In genomic region chr5:52948418-52949076, GRCh38 we compare ENCODE assay signal across 7 cellular contexts. TPM values are rescaled to one million over a fixed set of nuclear protein-coding genes. Genes with fewer than 3 reads are reported as not detected.
DNase-seq lines count a peak whose midpoint lies in the region; ATAC-seq and TF ChIP-seq lines count a peak whose summit lies in the region.

No MANE protein-coding gene starts in this region.

- H3K4me3 ChIP-seq in HCT116 (replicated peaks in 1 of 2; ENCODE audit: low read depth in 1 of 2, low read length in 2 of 2): no peak overlapping the region
- peak overlapping the region in 1 of 2 experiments; percentile 6; a peak in 1 of 4 replicates for H3K4me3 ChIP-seq in SK-N-SH (ENCODE audit: low read depth in 2 of 2, low read length in 1 of 2)
- H3K4me3 ChIP-seq in heart right ventricle: no peak overlapping the region

- H3K27me3 ChIP-seq in HCT116 (ENCODE audit: insufficient read depth, low read length): no peaks in the 10 kb centered on the region
- H3K27me3 ChIP-seq in SK-N-SH (ENCODE audit: insufficient read depth): no peaks in the 10 kb centered on the region
- H3K27me3 ChIP-seq in heart right ventricle: no peaks in the 10 kb centered on the region

- peak; percentile 71 for DNase-seq in HCT116 (ENCODE audit: low read depth, low spot score)
- DNase-seq in M059J (ENCODE audit: low read depth): peak; percentile 87
- DNase-seq in SK-N-SH: peak; percentile 58
- peak; percentile 43 for DNase-seq in activated naive CD8-positive, alpha-beta T cell treated with anti-CD3 and anti-CD28 coated beads for 36 hours
- peak in 1 of 2 donors; percentile 64 for DNase-seq in heart right ventricle
- DNase-seq in retina: peak; percentile 50

- H3K36me3 ChIP-seq in HCT116 (ENCODE audit: control insufficient read depth in 1 of 2, insufficient read depth in 2 of 2, low read length in 2 of 2) (no peaks in the 10 kb centered on the region), SK-N-SH (replicated peaks in 1 of 2; ENCODE audit: control insufficient read depth in 1 of 2, insufficient read depth in 2 of 2, low read length in 1 of 2) (peaks cover 8 to 16% of the 10 kb centered on the region in 2 experiments), heart right ventricle (peaks cover 0 to 83% (median 5%) of the 10 kb centered on the region in 9 donors)

- RAD21 ChIA-PET in HCT116 (lab: Charles Lee; ENCODE audit: low non-redundant PET in 1 of 2, low total read pairs in 2 of 2, uncharacterized antibody in 2 of 2, unreplicated experiment in 2 of 2): interaction anchor here (0.6 to 1.5 kb wide), 14 partner anchors 13 to 167 kb away, joined by 3 to 7 read pairs (median 4); partner anchors contain the start of genes ITGA2 (in 2 of the 2) and MOCS2 (in 2 of the 2)

- peaks cover 24% of the 10 kb centered on the region for H3F3A ChIP-seq in SK-N-SH (replicated peaks; ENCODE audit: insufficient read depth)

- H3K9me2 ChIP-seq in HCT116 (ENCODE audit: insufficient read depth) (no peaks in the 10 kb centered on the region), SK-N-SH (no peaks in the 10 kb centered on the region)

- H3K27ac ChIP-seq in HCT116 (ENCODE audit: low read depth, low read length): no peak overlapping the region
- H3K27ac ChIP-seq in SK-N-SH (ENCODE audit: low read depth in 2 of 2, low read length in 1 of 2): peak overlapping the region; percentile 73 to 81
- peak overlapping the region in 3 of 10 donors; percentile 1 to 28 (median 17) for H3K27ac ChIP-seq in heart right ventricle

- H3K79me2 ChIP-seq in HCT116 (ENCODE audit: insufficient read depth, low read length): no peaks in the 10 kb centered on the region
- H3K79me2 ChIP-seq in SK-N-SH (ENCODE audit: insufficient read depth): no peaks in the 10 kb centered on the region

- H3K9me3 ChIP-seq in HCT116 (ENCODE audit: control insufficient read depth in 1 of 2, insufficient read depth in 1 of 2, low read depth in 1 of 2, low read length in 2 of 2) (no peaks in the 10 kb centered on the region), SK-N-SH (no peaks in the 10 kb centered on the region), heart right ventricle (no peaks in the 10 kb centered on the region)

- peaks cover 13% of the 10 kb centered on the region for H3K4me1 Mint-ChIP-seq in activated naive CD8-positive, alpha-beta T cell treated with anti-CD3 and anti-CD28 coated beads for 36 hours

- H3K4me1 ChIP-seq in HCT116 (ENCODE audit: control insufficient read depth in 1 of 2, insufficient read depth in 2 of 2, low read length in 2 of 2) (peaks cover 0 to 6% of the 10 kb centered on the region in 2 experiments; a peak in 1 of 4 replicates), SK-N-SH (ENCODE audit: control insufficient read depth in 1 of 2, insufficient read depth in 2 of 2, low read depth in 1 of 2, low read length in 1 of 2) (peaks cover 26 to 27% of the 10 kb centered on the region in 2 experiments), heart right ventricle (peaks cover 0 to 22% (median 5%) of the 10 kb centered on the region in 9 donors)

- H3K4me3 Mint-ChIP-seq in activated naive CD8-positive, alpha-beta T cell treated with anti-CD3 and anti-CD28 coated beads for 36 hours: no peak overlapping the region

- no peak for TF ChIP-seq POLR2A in HCT116 (IDR thresholded peaks at IDR 0.05; ENCODE audit: borderline replicate concordance, extremely low read depth, insufficient read depth, insufficient read length)

- H4K20me1 ChIP-seq in HCT116 (ENCODE audit: insufficient read depth): no peaks in the 10 kb centered on the region
- no peaks in the 10 kb centered on the region for H4K20me1 ChIP-seq in SK-N-SH (ENCODE audit: insufficient read depth)

- ATAC-seq in HCT116 (peak; percentile 99), heart right ventricle (peak; percentile 78 to 96 (median 88))

- H3K27ac Mint-ChIP-seq in activated naive CD8-positive, alpha-beta T cell treated with anti-CD3 and anti-CD28 coated beads for 36 hours: peak overlapping the region; percentile 30

- TF ChIP-seq CTCF in GM12874 (IDR thresholded peaks at IDR 0.05; ENCODE audit: insufficient read depth, low read depth, low read length): peak; percentile 63
- TF ChIP-seq CTCF in HCT116 (IDR thresholded peaks at IDR 0.05 in 2 of 3, conservative IDR thresholded peaks at IDR 0.05 in 1 of 3; ENCODE audit: borderline replicate concordance in 1 of 3, insufficient read depth in 1 of 3, low read depth in 2 of 3, low read length in 2 of 3): peak; percentile 77 to 92 (median 90)
- peak; percentile 88 for TF ChIP-seq CTCF in SK-N-SH (IDR thresholded peaks at IDR 0.05)
- peak in 8 of 9 donors; percentile 37 to 80 (median 76) for TF ChIP-seq CTCF in heart right ventricle (IDR thresholded peaks at IDR 0.05)

- no peaks in the 10 kb centered on the region for H3K36me3 Mint-ChIP-seq in activated naive CD8-positive, alpha-beta T cell treated with anti-CD3 and anti-CD28 coated beads for 36 hours

- H2AFZ ChIP-seq in HCT116 (ENCODE audit: low read depth, low read length, poor library complexity, severe bottlenecking) (peak overlapping the region; percentile 73), SK-N-SH (ENCODE audit: low read depth) (peak overlapping the region; percentile 83; the same call in 1 of the 2 replicates)

- H3K4me2 ChIP-seq in HCT116 (ENCODE audit: low read length): no peak overlapping the region
- peak overlapping the region; percentile 81; the same call in 1 of the 2 replicates for H3K4me2 ChIP-seq in SK-N-SH

- POLR2A ChIA-PET in HCT116 (lab: Charles Lee): interaction anchor here (0.7 to 2.0 kb wide), 4 partner anchors 11 to 161 kb away, joined by 3 to 6 read pairs (median 4); partner anchors contain the start of gene MOCS2
- POLR2A ChIA-PET in SK-N-SH (lab: Yijun Ruan, JAX): no interaction called here

- TF ChIP-seq RAD21 in HCT116 (IDR thresholded peaks at IDR 0.05; ENCODE audit: low read depth): peak; percentile 94
- TF ChIP-seq RAD21 in SK-N-SH (IDR thresholded peaks at IDR 0.05; ENCODE audit: low read length): peak; percentile 96

- CTCF ChIA-PET in HCT116 (lab: Charles Lee): interaction anchor here (0.5 to 4.2 kb wide), 27 partner anchors 8 to 1286 kb away, joined by 3 to 83 read pairs (median 5); partner anchors contain the start of genes ITGA2 and MOCS2
- CTCF ChIA-PET in SK-N-SH (lab: Yijun Ruan, JAX): interaction anchor here (0.6 to 5.8 kb wide), 36 partner anchors 8 to 1990 kb away, joined by 3 to 79 read pairs (median 4); partner anchors contain the start of genes ITGA1, MOCS2 and PELO

- WGBS in SK-N-SH (ENCODE audit: low lambda C conversion rate): 65% methylated on average over 1 of the region's 1 CpG
- WGBS in heart right ventricle, 2 donors: 32 to 42% methylated on average over 1 of the region's 1 CpG

- no peaks in the 10 kb centered on the region for H3K9me3 Mint-ChIP-seq in activated naive CD8-positive, alpha-beta T cell treated with anti-CD3 and anti-CD28 coated beads for 36 hours

- no peaks in the 10 kb centered on the region for H3K27me3 Mint-ChIP-seq in activated naive CD8-positive, alpha-beta T cell treated with anti-CD3 and anti-CD28 coated beads for 36 hours

- no peak overlapping the region for H3K9ac ChIP-seq in HCT116 (ENCODE audit: low read length)
- peak overlapping the region; percentile 12; the same call in 1 of the 2 replicates for H3K9ac ChIP-seq in SK-N-SH

- TF ChIP-seq EP300 in SK-N-SH (IDR thresholded peaks at IDR 0.05; ENCODE audit: borderline replicate concordance in 1 of 2, low read depth in 1 of 2, low read length in 1 of 2): peak in 1 of 2 experiments; percentile 46; a peak in 1 of 4 replicates

- intact Hi-C loops in HCT116 (cut with micrococcal nuclease) (loop anchor here (1.0 to 5.0 kb wide), 3 partner anchors 89 to 1269 kb away; no protein-coding TSS in a partner anchor), heart right ventricle (cut with DNase I) (loop anchor here in 6 of 10 donors (1.0 to 5.0 kb wide), 4 partner anchors 39 to 149 kb away; partner anchors contain the start of gene ITGA2 (in 1 of the 6))

- no TSS peak for BruUV-seq in HCT116 (replicated peaks; lab: Mats Ljungman, UMichigan)

TF ChIP-seq in HCT116, 20 proteins besides CTCF, POLR2A, EP300 and RAD21 (continues in another document):
- TF ChIP-seq ELF1 (IDR thresholded peaks at IDR 0.05; ENCODE audit: borderline replicate concordance, low read depth): 0 out of 2 replicates have a peak, but pooled peaks have one; percentile 18

TF ChIP-seq in SK-N-SH, 30 proteins besides CTCF, POLR2A, EP300 and RAD21:
- TF ChIP-seq JUND (IDR thresholded peaks at IDR 0.05) (peak; percentile 80), POLR2AphosphoS5 (IDR thresholded peaks at IDR 0.05; ENCODE audit: low read depth, low read length) (peak; percentile 30; the same call in 1 of the 2 replicates), SMC3 (IDR thresholded peaks at IDR 0.05; ENCODE audit: low read depth, low read length) (peak; percentile 78), FOSL2 (IDR thresholded peaks at IDR 0.05; ENCODE audit: borderline replicate concordance, low read depth) (peak; percentile 68; the same call in 1 of the 2 replicates), MEF2A (IDR thresholded peaks at IDR 0.05; ENCODE audit: borderline replicate concordance, low read depth) (no peak), RFX5 (IDR thresholded peaks at IDR 0.05; ENCODE audit: low read length) (0 out of 2 replicates have a peak, but pooled peaks have one; percentile 32), MXI1 (IDR thresholded peaks at IDR 0.05; ENCODE audit: low read depth, low read length) (no peak), TCF12 (IDR thresholded peaks at IDR 0.05) (peak; percentile 91), SIN3A (IDR thresholded peaks at IDR 0.05; ENCODE audit: borderline replicate concordance, low read depth, low read length) (peak; percentile 63; the same call in 1 of the 2 replicates), PBX3 (IDR thresholded peaks at IDR 0.05) (peak; percentile 37; the same call in 1 of the 2 replicates)

RNA-seq across cellular contexts. Expression of gene ITGA2, which starts 40.6 kb away (rescaled TPM):
- 36.6 TPM for total RNA-seq in HCT116 (2021; ENCODE audit: unreplicated experiment)
- polyA plus RNA-seq in HCT116 (2012): 7.4 and 10.8 TPM in 2 replicates
- 24.6 and 30.1 TPM in 2 replicates for total RNA-seq in M059J (2014; rRNA removed; shearing (Covaris generic))
- 38.2 and 52.1 TPM in 2 replicates for polyA plus RNA-seq in SK-N-SH (2012; rRNA removed)
- polyA plus RNA-seq in SK-N-SH (2012; cell fraction: cytosol; rRNA removed): 47.1 and 52.1 TPM in 2 replicates
- polyA plus RNA-seq in SK-N-SH (2012; cell fraction: nucleus; rRNA removed): 24.2 and 48.6 TPM in 2 replicates
- total RNA-seq in activated naive CD8-positive, alpha-beta T cell treated with anti-CD3 and anti-CD28 coated beads for 36 hours: 1 to 10 TPM; 1.7 to 2.0 TPM
- total RNA-seq in heart right ventricle: 1 to 10 TPM in 4 of 10 donors, under 1 TPM in 6; 0.30 to 9.4 (median 0.92) TPM
- 1 to 10 TPM in 1 of 2 donors, under 1 TPM in 1; 0.22 to 1.3 TPM for polyA plus RNA-seq in heart right ventricle
